In genomic region chr12:4274396-4274959, GRCh38 we compare ENCODE assay signal across 8 cellular contexts. TPM values are rescaled to one million over a fixed set of nuclear protein-coding genes. Genes with fewer than 3 reads are reported as not detected.
DNase-seq lines count a peak whose midpoint lies in the region; ATAC-seq, FAIRE-seq and TF ChIP-seq lines count a peak whose summit lies in the region.

No MANE protein-coding gene starts in this region.

- no peaks in the 10 kb centered on the region for H3K9me3 Mint-ChIP-seq in activated CD4-positive, alpha-beta T cell treated with anti-CD3 and anti-CD28 coated beads, Interleukin-2, amount 10 ng/mL, durations not matched to agents 24 days and 14 days

- no peaks in the 10 kb centered on the region for H3K79me2 ChIP-seq in PC-9 (ENCODE audit: low read depth)

- H3K4me1 ChIP-seq in neuronal stem cell (ENCODE audit: control insufficient read depth in 2 of 2, insufficient read depth in 1 of 2, low read depth in 1 of 2, low read length in 2 of 2) (peaks cover 34 to 48% of the 10 kb centered on the region in 2 donors), PC-9 (replicated peaks; ENCODE audit: insufficient read depth) (no peaks in the 10 kb centered on the region)

- H2BK15ac ChIP-seq in neuronal stem cell (ENCODE audit: low read length): peak overlapping the region; percentile 40

- POLR2A ChIA-PET in PC-9 (lab: Charles Lee; ENCODE audit: unreplicated experiment): no interaction called here

- peak overlapping the region; percentile 98 for H3K18ac ChIP-seq in neuronal stem cell (ENCODE audit: low read length)

- H3K4me3 ChIP-seq in epithelial cell of proximal tubule (ENCODE audit: low read depth, low read length): peak overlapping the region; percentile 70
- H3K4me3 ChIP-seq in neuronal stem cell (ENCODE audit: low read length in 2 of 2): peak overlapping the region; percentile 82 to 98
- no peak overlapping the region for H3K4me3 ChIP-seq in PC-9

- no TSS peak for BruUV-seq in PC-9 (replicated peaks; lab: Mats Ljungman, UMichigan)

- DNase-seq in GM18507 (ENCODE audit: extremely low spot score, insufficient read length, low read depth) (no peak), epithelial cell of proximal tubule (ENCODE audit: low read depth) (no peak), neuronal stem cell (ENCODE audit: low spot score) (no peak), PC-9 (no peak), pons (ENCODE audit: low spot score) (no peak)
- peak; percentile 77 for DNase-seq in activated CD4-positive, alpha-beta T cell treated with anti-CD3 and anti-CD28 coated beads, Interleukin-2, amount 10 ng/mL, durations not matched to agents 24 days and 14 days

- peak overlapping the region; percentile 96 for H2AK5ac ChIP-seq in neuronal stem cell (ENCODE audit: low read depth, low read length)

- peak overlapping the region; percentile 63 for H3K4me2 ChIP-seq in neuronal stem cell (ENCODE audit: insufficient read depth, low read length, poor library complexity, severe bottlenecking)
- H3K4me2 ChIP-seq in PC-9: no peak overlapping the region

- peaks cover 12% of the 10 kb centered on the region for H3K79me1 ChIP-seq in neuronal stem cell (ENCODE audit: low read depth, low read length)

- peak overlapping the region; percentile 92 for H2BK120ac ChIP-seq in neuronal stem cell (ENCODE audit: low read depth, low read length)

- intact Hi-C loops in activated CD4-positive, alpha-beta T cell treated with anti-CD3 and anti-CD28 coated beads, Interleukin-2, amount 10 ng/mL, durations not matched to agents 24 days and 14 days (cut with micrococcal nuclease): no loop called here
- intact Hi-C loops in PC-9 (cut with micrococcal nuclease; ENCODE audit: unreplicated experiment): loop anchor here (10.0 kb wide), 3 partner anchors 470 to 1200 kb away; partner anchors contain the start of gene TSPAN9

- peak overlapping the region; percentile 97 for H3K4me3 Mint-ChIP-seq in activated CD4-positive, alpha-beta T cell treated with anti-CD3 and anti-CD28 coated beads, Interleukin-2, amount 10 ng/mL, durations not matched to agents 24 days and 14 days

- peak overlapping the region; percentile 98 for H3K9ac ChIP-seq in neuronal stem cell (ENCODE audit: low read depth, low read length, poor library complexity)

- peaks cover 51% of the 10 kb centered on the region for H3K36me3 Mint-ChIP-seq in activated CD4-positive, alpha-beta T cell treated with anti-CD3 and anti-CD28 coated beads, Interleukin-2, amount 10 ng/mL, durations not matched to agents 24 days and 14 days (ENCODE audit: low read depth)

- H3K27ac Mint-ChIP-seq in activated CD4-positive, alpha-beta T cell treated with anti-CD3 and anti-CD28 coated beads, Interleukin-2, amount 10 ng/mL, durations not matched to agents 24 days and 14 days: peak overlapping the region; percentile 98

- ATAC-seq in HG03354 (IDR thresholded peaks at IDR 0.05; ENCODE audit: poor library complexity, severe bottlenecking, unreplicated experiment): no peak
- ATAC-seq in HG02981 (IDR thresholded peaks at IDR 0.05; ENCODE audit: unreplicated experiment): no peak

- peak; percentile 33 for FAIRE-seq in GM18507 (lab: Jason Lieb, UNC)

- no peaks in the 10 kb centered on the region for H3K9me2 ChIP-seq in PC-9 (ENCODE audit: insufficient read depth)

- H3K36me3 ChIP-seq in neuronal stem cell (replicated peaks in 1 of 2; ENCODE audit: control insufficient read depth in 2 of 2, insufficient read depth in 2 of 2, low read length in 2 of 2): peaks cover 22 to 40% of the 10 kb centered on the region in 2 donors
- no peaks in the 10 kb centered on the region for H3K36me3 ChIP-seq in PC-9 (ENCODE audit: low read depth)

- H3K23ac ChIP-seq in neuronal stem cell (ENCODE audit: low read depth, low read length, poor library complexity): peak overlapping the region; percentile 50

- peak overlapping the region; percentile 64 for H2BK12ac ChIP-seq in neuronal stem cell (ENCODE audit: low read length)

- no peaks in the 10 kb centered on the region for H3K9me3 ChIP-seq in neuronal stem cell (replicated peaks in 1 of 2; ENCODE audit: control insufficient read depth in 2 of 2, insufficient read depth in 1 of 2, low read depth in 1 of 2, low read length in 2 of 2)
- H3K9me3 ChIP-seq in PC-9 (ENCODE audit: insufficient read depth, low read depth): no peaks in the 10 kb centered on the region

- no peak overlapping the region for H4K91ac ChIP-seq in neuronal stem cell (ENCODE audit: low read depth, low read length, poor library complexity)

- CTCF ChIA-PET in PC-9 (lab: Charles Lee): no interaction called here

- H3K27me3 Mint-ChIP-seq in activated CD4-positive, alpha-beta T cell treated with anti-CD3 and anti-CD28 coated beads, Interleukin-2, amount 10 ng/mL, durations not matched to agents 24 days and 14 days: no peaks in the 10 kb centered on the region

- WGBS in neuronal stem cell (ENCODE audit: extremely low coverage in 2 of 2, insufficient read length in 2 of 2, insufficient replicate concordance in 1 of 2), 2 donors: no CpG with 5 or more reads among the region's 39 CpGs

- no peaks in the 10 kb centered on the region for H4K20me1 ChIP-seq in PC-9 (ENCODE audit: insufficient read depth)

- H3K27me3 ChIP-seq in neuronal stem cell (ENCODE audit: control insufficient read depth in 3 of 3, insufficient read depth in 3 of 3, low read depth in 1 of 3, low read length in 3 of 3) (peaks cover 0 to 13% (median 12%) of the 10 kb centered on the region in 3 experiments), PC-9 (ENCODE audit: insufficient read depth, low read depth) (peaks cover 88% of the 10 kb centered on the region)

- no peaks in the 10 kb centered on the region for H3F3A ChIP-seq in PC-9 (ENCODE audit: insufficient read depth, low read depth)

- peak overlapping the region; percentile 10 for H2AFZ ChIP-seq in neuronal stem cell (ENCODE audit: low read length)
- no peak overlapping the region for H2AFZ ChIP-seq in PC-9

- H3K27ac ChIP-seq in neuronal stem cell (replicated peaks; ENCODE audit: low read length) (peak overlapping the region; percentile 90), PC-9 (no peak overlapping the region)

- H3K4me1 Mint-ChIP-seq in activated CD4-positive, alpha-beta T cell treated with anti-CD3 and anti-CD28 coated beads, Interleukin-2, amount 10 ng/mL, durations not matched to agents 24 days and 14 days: peaks cover 46% of the 10 kb centered on the region

- H2BK5ac ChIP-seq in neuronal stem cell (ENCODE audit: low read length): peak overlapping the region; percentile 83

- H4K8ac ChIP-seq in neuronal stem cell (ENCODE audit: low read depth, low read length): no peak overlapping the region

- peak overlapping the region; percentile 32 for H3K4ac ChIP-seq in neuronal stem cell (ENCODE audit: low read length)

- peak overlapping the region; percentile 92 for H3K14ac ChIP-seq in neuronal stem cell (ENCODE audit: low read length)

- TF ChIP-seq CTCF in epithelial cell of proximal tubule (conservative IDR thresholded peaks at IDR 0.05; ENCODE audit: low read depth, low read length): no peak
- TF ChIP-seq CTCF in PC-9 (conservative IDR thresholded peaks at IDR 0.05): no peak

RNA-seq across cellular contexts. Expression of gene CCND2, which starts 0.9 kb away (rescaled TPM):
- 607 and 615 TPM in 2 replicates for total RNA-seq in activated CD4-positive, alpha-beta T cell treated with anti-CD3 and anti-CD28 coated beads, Interleukin-2, amount 10 ng/mL, durations not matched to agents 24 days and 14 days
- total RNA-seq in epithelial cell of proximal tubule: 6.4 and 14.8 TPM in 2 replicates
- polyA plus RNA-seq in neuronal stem cell (2013, experiment 1 of 2): 82.7 TPM
- polyA plus RNA-seq in neuronal stem cell (2013, experiment 2 of 2): 87.9 TPM
- 0.09 TPM in 1 of 2 replicates, not detected in the other for total RNA-seq in PC-9 (2021)

RNA-seq across cellular contexts. Expression of gene TIGAR, which starts 46.5 kb away (rescaled TPM):
- 13.4 TPM in 2 replicates for total RNA-seq in activated CD4-positive, alpha-beta T cell treated with anti-CD3 and anti-CD28 coated beads, Interleukin-2, amount 10 ng/mL, durations not matched to agents 24 days and 14 days
- 7.4 and 12.1 TPM in 2 replicates for total RNA-seq in epithelial cell of proximal tubule
- polyA plus RNA-seq in neuronal stem cell (2013, experiment 1 of 2): 10.6 TPM
- polyA plus RNA-seq in neuronal stem cell (2013, experiment 2 of 2): 10.3 TPM
- 9.0 and 13.2 TPM in 2 replicates for total RNA-seq in PC-9 (2021)

Comparison
In these comparisons a context has a peak if more than half of its experiments do, and no peak if none do; other contexts are left out.
1. RNA of gene CCND2, which starts 0.9 kb away (total RNA-seq): 607 to 615 TPM in activated CD4-positive, alpha-beta T cell treated with anti-CD3 and anti-CD28 coated beads, Interleukin-2, amount 10 ng/mL, durations not matched to agents 24 days and 14 days; 6.4 to 14.8 TPM in epithelial cell of proximal tubule and 0.09 TPM in PC-9; every median in the first group is over 10 times any median in the second.